12 cellular contexts compared by ENCODE assay signal in genomic region chr18:57898506-57899124, GRCh38.
DNase-seq lines count a peak whose midpoint lies in the region; ATAC-seq and TF ChIP-seq lines count a peak whose summit lies in the region.
"Had no signal": no experiment of that assay in that cellular context is flagged by ENCODE, and none has a peak within 500 bp of the region (broad histone marks: within the 10 kb centered on the region; RNA-seq: fewer than 3 reads in every experiment).

No MANE protein-coding gene starts in this region.

- in situ Hi-C loops in KBM-7 (cut with MboI; ENCODE audit: low pct_unique_long_range_greater_than_20kb, low sequenced_read_pairs), result loop anchor here (25.0 kb wide), 1 partner anchor 214 kb away; no protein-coding TSS in a partner anchor

- H3K4me3 ChIP-seq in HFF-Myc (replicated peaks; ENCODE audit: low read depth, low read length) (no peak overlapping the region), epithelial cell of esophagus (ENCODE audit: low read length) (no peak overlapping the region)
- H3K4me3 ChIP-seq: lower lobe of right lung had no signal

- peak; percentile 90 for DNase-seq in AG08395 (ENCODE audit: low spot score)
- peak; percentile 36 for DNase-seq in HFF-Myc (ENCODE audit: extremely low read depth, low read depth)
- peak; percentile 46 for DNase-seq in NCI-H510A treated with DMSO at 0.1 percent for 48 hours (lab: John Stamatoyannopoulos, UW)
- peak; percentile 82 for DNase-seq in epithelial cell of esophagus (ENCODE audit: low read depth)
- DNase-seq in left colon, result no peak
- DNase-seq in KBM-7, result no peak
- no peak for DNase-seq in T-helper 1 cell
- DNase-seq: activated CD4-positive, alpha-beta T cell treated with anti-CD3 and anti-CD28 coated beads for 1 hour; lower lobe of right lung; RPMI8226 had no signal

- no peak for TF ChIP-seq CTCF in HFF-Myc (IDR thresholded peaks at IDR 0.05; ENCODE audit: low read depth, low read length, missing control alignments)
- TF ChIP-seq CTCF in epithelial cell of esophagus (IDR thresholded peaks at IDR 0.05; ENCODE audit: insufficient read depth, low read depth, low read length, missing control alignments), result no peak

- intact Hi-C loops in left colon (cut with DNase I, micrococcal nuclease), result no loop called here

- ATAC-seq in left colon, result no peak
- no peak for ATAC-seq in HG02870 (IDR thresholded peaks at IDR 0.05; ENCODE audit: unreplicated experiment)
- ATAC-seq: activated naive CD4-positive, alpha-beta T cell treated with anti-CD3 and anti-CD28 coated beads, Interleukin-2, amount 50 U/mL, for 72 hours had no signal

Comparison
In these comparisons a context has a peak if more than half of its experiments do, and no peak if none do; other contexts are left out.
1. DNase-seq: peak in AG08395 (single experiment), HFF-Myc (single experiment), NCI-H510A treated with DMSO at 0.1 percent for 48 hours (single experiment) and epithelial cell of esophagus (single experiment); none in left colon (0 of 2), KBM-7 (single experiment) and T-helper 1 cell (0 of 5).